ENCODE assay signal across 7 cellular contexts in genomic region chr4:104491396-104491821, GRCh38. TPM values are rescaled to one million over a fixed set of nuclear protein-coding genes. Genes with fewer than 3 reads are reported as not detected.
DNase-seq lines count a peak whose midpoint lies in the region; ATAC-seq and TF ChIP-seq lines count a peak whose summit lies in the region.

No MANE protein-coding gene starts in this region.

- H3K36me3 Mint-ChIP-seq in activated CD4-positive, alpha-beta memory T cell treated with anti-CD3 and anti-CD28 coated beads, Interleukin-2, amount 10 ng/mL, durations not matched to agents 7 days and 5 days (ENCODE audit: low read depth): no peaks in the 10 kb centered on the region

- peaks cover 0 to 2% of the 10 kb centered on the region in 2 donors for H3K27me3 ChIP-seq in aorta (ENCODE audit: control insufficient read depth in 1 of 2, insufficient read depth in 2 of 2, low read length in 1 of 2)

- POLR2A ChIA-PET in activated CD4-positive, alpha-beta memory T cell treated with anti-CD3 and anti-CD28 coated beads, Interleukin-2, amount 10 ng/mL, durations not matched to agents 7 days and 5 days (lab: Charles Lee): no interaction called here

- H3K36me3 ChIP-seq in aorta (ENCODE audit: control insufficient read depth in 1 of 2, insufficient read depth in 2 of 2, low read length in 1 of 2): no peaks in the 10 kb centered on the region

- TF ChIP-seq CTCF in GM12865 (IDR thresholded peaks at IDR 0.05; ENCODE audit: insufficient read depth, low read depth, low read length, missing control alignments) (peak; percentile 8), epithelial cell of proximal tubule (conservative IDR thresholded peaks at IDR 0.05; ENCODE audit: low read depth, low read length) (no peak)

- WGBS in aorta, 2 donors: 0% methylated on average over 25 to 50 of the region's 50 CpGs

- ATAC-seq in GM21576 (IDR thresholded peaks at IDR 0.05; ENCODE audit: unreplicated experiment) (peak; percentile 26), aorta (ENCODE audit: low FRiP score) (no peak)

- CTCF ChIA-PET in activated CD4-positive, alpha-beta memory T cell treated with anti-CD3 and anti-CD28 coated beads, Interleukin-2, amount 10 ng/mL, durations not matched to agents 7 days and 5 days (lab: Charles Lee): no interaction called here

- no peaks in the 10 kb centered on the region for H3K4me1 ChIP-seq in aorta (ENCODE audit: control insufficient read depth in 1 of 2, insufficient read depth in 2 of 2, low read length in 2 of 2)

- peaks cover 59% of the 10 kb centered on the region for H3K27me3 Mint-ChIP-seq in activated CD4-positive, alpha-beta memory T cell treated with anti-CD3 and anti-CD28 coated beads, Interleukin-2, amount 10 ng/mL, durations not matched to agents 7 days and 5 days

- no peak overlapping the region for H3K27ac ChIP-seq in aorta (ENCODE audit: low read depth in 1 of 2, low read length in 2 of 2)

- intact Hi-C loops in aorta (cut with DNase I): no loop called here

- no peak overlapping the region for H3K27ac Mint-ChIP-seq in activated CD4-positive, alpha-beta memory T cell treated with anti-CD3 and anti-CD28 coated beads, Interleukin-2, amount 10 ng/mL, durations not matched to agents 7 days and 5 days

- H3K9me3 Mint-ChIP-seq in activated CD4-positive, alpha-beta memory T cell treated with anti-CD3 and anti-CD28 coated beads, Interleukin-2, amount 10 ng/mL, durations not matched to agents 7 days and 5 days: no peaks in the 10 kb centered on the region

- H3K4me3 ChIP-seq in GM12865 (ENCODE audit: low read depth, low read length) (peak overlapping the region; percentile 98), epithelial cell of proximal tubule (ENCODE audit: low read depth, low read length) (peak overlapping the region; percentile 66), aorta (ENCODE audit: low read length in 2 of 2) (peak overlapping the region; percentile 62 to 75)
- peak overlapping the region; percentile 58 for H3K4me3 ChIP-seq in Jurkat, Clone E6-1 (ENCODE audit: low read length)

- no peaks in the 10 kb centered on the region for H3K9me3 ChIP-seq in aorta (ENCODE audit: control insufficient read depth, low read length)

- H3K4me1 Mint-ChIP-seq in activated CD4-positive, alpha-beta memory T cell treated with anti-CD3 and anti-CD28 coated beads, Interleukin-2, amount 10 ng/mL, durations not matched to agents 7 days and 5 days: peaks cover 26% of the 10 kb centered on the region

- DNase-seq in GM12865 (ENCODE audit: low read depth): peak; percentile 84
- peak; percentile 28 for DNase-seq in Jurkat, Clone E6-1 (ENCODE audit: low read depth, low spot score)
- peak; percentile 32 for DNase-seq in activated CD4-positive, alpha-beta memory T cell treated with anti-CD3 and anti-CD28 coated beads, Interleukin-2, amount 10 ng/mL, durations not matched to agents 7 days and 5 days
- DNase-seq in epithelial cell of proximal tubule (ENCODE audit: low read depth): no peak
- peak; percentile 18 for DNase-seq in myocyte (ENCODE audit: low read depth)
- DNase-seq in aorta: peak; percentile 50 to 83

- H3K4me3 Mint-ChIP-seq in activated CD4-positive, alpha-beta memory T cell treated with anti-CD3 and anti-CD28 coated beads, Interleukin-2, amount 10 ng/mL, durations not matched to agents 7 days and 5 days: peak overlapping the region; percentile 65

RNA-seq across cellular contexts. Expression of gene CXXC4, which starts 3.3 kb away (rescaled TPM):
- polyA plus RNA-seq in Jurkat, Clone E6-1 (2012; ENCODE audit: insufficient read depth, insufficient read length): 0.31 TPM
- not detected for total RNA-seq in activated CD4-positive, alpha-beta memory T cell treated with anti-CD3 and anti-CD28 coated beads, Interleukin-2, amount 10 ng/mL, durations not matched to agents 7 days and 5 days
- total RNA-seq in epithelial cell of proximal tubule (under 0.01 and 0.29 TPM in 2 replicates), myocyte (0.05 and 0.11 TPM in 2 replicates), aorta (under 1 TPM; 0.71 to 0.93 TPM)
- 0.01 TPM for polyA plus RNA-seq in myocyte (2012)
- polyA plus RNA-seq in aorta: under 1 TPM; 0.20 to 0.50 TPM
